1 cellular context compared by ENCODE assay signal in the genomic region with DNA sequence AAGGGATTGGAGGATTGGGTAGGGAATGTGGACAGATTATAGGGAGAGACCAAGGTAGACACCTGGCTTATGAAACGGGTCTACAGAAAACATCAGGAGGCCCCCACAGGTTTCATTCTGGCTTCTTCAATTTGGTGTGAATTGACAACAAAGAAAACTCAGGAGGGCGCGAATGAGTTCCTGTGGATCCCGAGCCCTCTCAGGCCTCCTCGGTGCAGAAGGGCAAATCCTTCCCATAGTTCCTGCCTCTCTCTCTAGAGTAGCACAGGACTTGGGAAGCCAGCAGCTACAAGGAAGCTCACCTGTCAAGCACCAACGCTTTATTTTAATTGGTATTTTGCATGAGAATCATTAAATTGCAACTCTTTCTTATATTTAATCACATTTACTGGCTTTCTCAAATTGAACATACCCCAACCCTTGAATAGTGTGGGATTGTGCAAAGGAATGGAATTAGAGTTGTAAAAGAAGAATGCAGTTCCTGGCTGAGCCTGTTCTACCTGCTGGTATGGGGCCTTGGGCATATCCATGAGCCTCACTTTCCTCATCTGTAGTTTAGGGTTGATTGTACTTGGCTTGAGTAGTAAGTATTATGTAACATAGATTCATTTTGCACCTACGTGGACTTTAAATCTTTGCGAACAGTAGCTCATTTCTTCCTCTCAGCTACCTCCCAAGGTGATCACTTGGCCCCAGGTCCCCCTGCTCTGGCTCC.
TF ChIP-seq lines count a peak whose summit lies in the region.

No MANE protein-coding gene starts in this region.

TF ChIP-seq in GM23338, 12 proteins besides CTCF, POLR2A, EP300 and RAD21 (continued from another document):
- TF ChIP-seq, protein P1, sequence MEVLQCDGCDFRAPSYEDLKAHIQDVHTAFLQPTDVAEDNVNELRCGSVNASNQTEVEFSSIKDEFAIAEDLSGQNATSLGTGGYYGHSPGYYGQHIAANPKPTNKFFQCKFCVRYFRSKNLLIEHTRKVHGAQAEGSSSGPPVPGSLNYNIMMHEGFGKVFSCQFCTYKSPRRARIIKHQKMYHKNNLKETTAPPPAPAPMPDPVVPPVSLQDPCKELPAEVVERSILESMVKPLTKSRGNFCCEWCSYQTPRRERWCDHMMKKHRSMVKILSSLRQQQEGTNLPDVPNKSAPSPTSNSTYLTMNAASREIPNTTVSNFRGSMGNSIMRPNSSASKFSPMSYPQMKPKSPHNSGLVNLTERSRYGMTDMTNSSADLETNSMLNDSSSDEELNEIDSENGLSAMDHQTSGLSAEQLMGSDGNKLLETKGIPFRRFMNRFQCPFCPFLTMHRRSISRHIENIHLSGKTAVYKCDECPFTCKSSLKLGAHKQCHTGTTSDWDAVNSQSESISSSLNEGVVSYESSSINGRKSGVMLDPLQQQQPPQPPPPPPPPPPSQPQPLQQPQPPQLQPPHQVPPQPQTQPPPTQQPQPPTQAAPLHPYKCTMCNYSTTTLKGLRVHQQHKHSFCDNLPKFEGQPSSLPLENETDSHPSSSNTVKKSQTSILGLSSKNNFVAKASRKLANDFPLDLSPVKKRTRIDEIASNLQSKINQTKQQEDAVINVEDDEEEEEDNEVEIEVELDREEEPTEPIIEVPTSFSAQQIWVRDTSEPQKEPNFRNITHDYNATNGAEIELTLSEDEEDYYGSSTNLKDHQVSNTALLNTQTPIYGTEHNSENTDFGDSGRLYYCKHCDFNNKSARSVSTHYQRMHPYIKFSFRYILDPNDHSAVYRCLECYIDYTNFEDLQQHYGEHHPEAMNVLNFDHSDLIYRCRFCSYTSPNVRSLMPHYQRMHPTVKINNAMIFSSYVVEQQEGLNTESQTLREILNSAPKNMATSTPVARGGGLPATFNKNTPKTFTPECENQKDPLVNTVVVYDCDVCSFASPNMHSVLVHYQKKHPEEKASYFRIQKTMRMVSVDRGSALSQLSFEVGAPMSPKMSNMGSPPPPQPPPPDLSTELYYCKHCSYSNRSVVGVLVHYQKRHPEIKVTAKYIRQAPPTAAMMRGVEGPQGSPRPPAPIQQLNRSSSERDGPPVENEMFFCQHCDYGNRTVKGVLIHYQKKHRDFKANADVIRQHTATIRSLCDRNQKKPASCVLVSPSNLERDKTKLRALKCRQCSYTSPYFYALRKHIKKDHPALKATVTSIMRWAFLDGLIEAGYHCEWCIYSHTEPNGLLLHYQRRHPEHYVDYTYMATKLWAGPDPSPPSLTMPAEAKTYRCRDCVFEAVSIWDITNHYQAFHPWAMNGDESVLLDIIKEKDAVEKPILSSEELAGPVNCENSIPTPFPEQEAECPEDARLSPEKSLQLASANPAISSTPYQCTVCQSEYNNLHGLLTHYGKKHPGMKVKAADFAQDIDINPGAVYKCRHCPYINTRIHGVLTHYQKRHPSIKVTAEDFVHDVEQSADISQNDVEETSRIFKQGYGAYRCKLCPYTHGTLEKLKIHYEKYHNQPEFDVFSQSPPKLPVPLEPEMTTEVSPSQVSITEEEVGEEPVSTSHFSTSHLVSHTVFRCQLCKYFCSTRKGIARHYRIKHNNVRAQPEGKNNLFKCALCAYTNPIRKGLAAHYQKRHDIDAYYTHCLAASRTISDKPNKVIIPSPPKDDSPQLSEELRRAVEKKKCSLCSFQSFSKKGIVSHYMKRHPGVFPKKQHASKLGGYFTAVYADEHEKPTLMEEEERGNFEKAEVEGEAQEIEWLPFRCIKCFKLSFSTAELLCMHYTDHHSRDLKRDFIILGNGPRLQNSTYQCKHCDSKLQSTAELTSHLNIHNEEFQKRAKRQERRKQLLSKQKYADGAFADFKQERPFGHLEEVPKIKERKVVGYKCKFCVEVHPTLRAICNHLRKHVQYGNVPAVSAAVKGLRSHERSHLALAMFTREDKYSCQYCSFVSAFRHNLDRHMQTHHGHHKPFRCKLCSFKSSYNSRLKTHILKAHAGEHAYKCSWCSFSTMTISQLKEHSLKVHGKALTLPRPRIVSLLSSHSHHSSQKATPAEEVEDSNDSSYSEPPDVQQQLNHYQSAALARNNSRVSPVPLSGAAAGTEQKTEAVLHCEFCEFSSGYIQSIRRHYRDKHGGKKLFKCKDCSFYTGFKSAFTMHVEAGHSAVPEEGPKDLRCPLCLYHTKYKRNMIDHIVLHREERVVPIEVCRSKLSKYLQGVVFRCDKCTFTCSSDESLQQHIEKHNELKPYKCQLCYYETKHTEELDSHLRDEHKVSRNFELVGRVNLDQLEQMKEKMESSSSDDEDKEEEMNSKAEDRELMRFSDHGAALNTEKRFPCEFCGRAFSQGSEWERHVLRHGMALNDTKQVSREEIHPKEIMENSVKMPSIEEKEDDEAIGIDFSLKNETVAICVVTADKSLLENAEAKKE (CRISPR knock-in tag; IDR thresholded peaks at IDR 0.05) = no peak
- TF ChIP-seq NANOG (IDR thresholded peaks at IDR 0.05; ENCODE audit: borderline replicate concordance) (no peak), JUNB (IDR thresholded peaks at IDR 0.05; ENCODE audit: unreplicated experiment) (no peak), EZH2 (IDR thresholded peaks at IDR 0.05; ENCODE audit: low read depth, unreplicated experiment) (no peak), CREB1 (CRISPR knock-in tag; IDR thresholded peaks at IDR 0.05; ENCODE audit: low read depth) (no peak), EZH2phosphoT487 (IDR thresholded peaks at IDR 0.05; ENCODE audit: unreplicated experiment) (no peak)
- TF ChIP-seq, protein P2, sequence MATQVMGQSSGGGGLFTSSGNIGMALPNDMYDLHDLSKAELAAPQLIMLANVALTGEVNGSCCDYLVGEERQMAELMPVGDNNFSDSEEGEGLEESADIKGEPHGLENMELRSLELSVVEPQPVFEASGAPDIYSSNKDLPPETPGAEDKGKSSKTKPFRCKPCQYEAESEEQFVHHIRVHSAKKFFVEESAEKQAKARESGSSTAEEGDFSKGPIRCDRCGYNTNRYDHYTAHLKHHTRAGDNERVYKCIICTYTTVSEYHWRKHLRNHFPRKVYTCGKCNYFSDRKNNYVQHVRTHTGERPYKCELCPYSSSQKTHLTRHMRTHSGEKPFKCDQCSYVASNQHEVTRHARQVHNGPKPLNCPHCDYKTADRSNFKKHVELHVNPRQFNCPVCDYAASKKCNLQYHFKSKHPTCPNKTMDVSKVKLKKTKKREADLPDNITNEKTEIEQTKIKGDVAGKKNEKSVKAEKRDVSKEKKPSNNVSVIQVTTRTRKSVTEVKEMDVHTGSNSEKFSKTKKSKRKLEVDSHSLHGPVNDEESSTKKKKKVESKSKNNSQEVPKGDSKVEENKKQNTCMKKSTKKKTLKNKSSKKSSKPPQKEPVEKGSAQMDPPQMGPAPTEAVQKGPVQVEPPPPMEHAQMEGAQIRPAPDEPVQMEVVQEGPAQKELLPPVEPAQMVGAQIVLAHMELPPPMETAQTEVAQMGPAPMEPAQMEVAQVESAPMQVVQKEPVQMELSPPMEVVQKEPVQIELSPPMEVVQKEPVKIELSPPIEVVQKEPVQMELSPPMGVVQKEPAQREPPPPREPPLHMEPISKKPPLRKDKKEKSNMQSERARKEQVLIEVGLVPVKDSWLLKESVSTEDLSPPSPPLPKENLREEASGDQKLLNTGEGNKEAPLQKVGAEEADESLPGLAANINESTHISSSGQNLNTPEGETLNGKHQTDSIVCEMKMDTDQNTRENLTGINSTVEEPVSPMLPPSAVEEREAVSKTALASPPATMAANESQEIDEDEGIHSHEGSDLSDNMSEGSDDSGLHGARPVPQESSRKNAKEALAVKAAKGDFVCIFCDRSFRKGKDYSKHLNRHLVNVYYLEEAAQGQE (IDR thresholded peaks at IDR 0.05; ENCODE audit: unreplicated experiment) = no peak
